ENCODE assay signal across 7 cellular contexts in genomic region chr2:106566484-106566883, GRCh38.
DNase-seq lines count a peak whose midpoint lies in the region; ATAC-seq, FAIRE-seq and TF ChIP-seq lines count a peak whose summit lies in the region.
"Not testable (repeated sequence)": the region's sequence is repeated elsewhere in the genome, so short reads cannot be mapped to it uniquely, and the experiment has no call there.

No MANE protein-coding gene starts in this region.

- H3K9me3 ChIP-seq in HEK293 (ENCODE audit: control insufficient read depth, insufficient read depth, low read depth, low read length); H1 (ENCODE audit: insufficient read depth in 2 of 2, low read depth in 1 of 2, low read length in 1 of 2); smooth muscle cell (replicated peaks; ENCODE audit: low read depth): not testable (repeated sequence)

- not testable (repeated sequence) for H4K20me1 ChIP-seq in H1 (replicated peaks in 1 of 2; ENCODE audit: control insufficient read depth in 1 of 2, insufficient read depth in 2 of 2, low read length in 2 of 2); smooth muscle cell (ENCODE audit: low read depth)

- H3K23me2 ChIP-seq in H1 (ENCODE audit: low read depth, low read length), result not testable (repeated sequence)

- H3K79me2 ChIP-seq in H1 (ENCODE audit: control insufficient read depth in 1 of 2, insufficient read depth in 2 of 2, low read length in 2 of 2); smooth muscle cell (ENCODE audit: low read depth): not testable (repeated sequence)

- H2AFZ ChIP-seq in H1 (ENCODE audit: low read length) (peak overlapping the region; percentile 98), smooth muscle cell (ENCODE audit: low read depth) (peak overlapping the region; percentile 6)

- CTCF ChIA-PET in HEK293 (lab: Yijun Ruan, JAX), result interaction anchor here (0.8 to 7.2 kb wide), 2 partner anchors 15 to 24 kb away, joined by 4 to 91 read pairs; no protein-coding TSS in a partner anchor
- CTCF ChIA-PET in activated CD8-positive, alpha-beta T cell treated with anti-CD3 and anti-CD28 coated beads for 36 hours (lab: Charles Lee), result interaction anchor here (3.4 kb wide), 1 partner anchor 15 kb away, joined by 31 read pairs; no protein-coding TSS in a partner anchor
- CTCF ChIA-PET in H1 (lab: Charles Lee; ENCODE audit: partially characterized antibody), result interaction anchor here (0.7 to 11.5 kb wide), 4 partner anchors 11 to 33 kb away, joined by 3 to 330 read pairs (median 6); no protein-coding TSS in a partner anchor

- not testable (repeated sequence) for H4K8ac ChIP-seq in H1 (ENCODE audit: extremely low read depth, insufficient read depth, low read length)

- H3K9me3 Mint-ChIP-seq in activated CD8-positive, alpha-beta T cell treated with anti-CD3 and anti-CD28 coated beads for 36 hours; activated naive CD8-positive, alpha-beta T cell treated with anti-CD3 and anti-CD28 coated beads for 36 hours; neural crest cell: not testable (repeated sequence)

- not testable (repeated sequence) for H3K56ac ChIP-seq in H1 (replicated peaks; ENCODE audit: insufficient read length, low read depth, low read length)

- H3K27ac Mint-ChIP-seq in activated CD8-positive, alpha-beta T cell treated with anti-CD3 and anti-CD28 coated beads for 36 hours, result peak overlapping the region; percentile 86
- peak overlapping the region; percentile 87 for H3K27ac Mint-ChIP-seq in activated naive CD8-positive, alpha-beta T cell treated with anti-CD3 and anti-CD28 coated beads for 36 hours
- H3K27ac Mint-ChIP-seq in neural crest cell (ENCODE audit: unreplicated experiment), result peak overlapping the region; percentile 86

- not testable (repeated sequence) for H3K9ac ChIP-seq in H1 (replicated peaks in 1 of 4; ENCODE audit: extremely low read depth in 1 of 4, low read depth in 3 of 4, low read length in 3 of 4); smooth muscle cell (ENCODE audit: low read depth)

- H3K27ac ChIP-seq in HEK293 (ENCODE audit: extremely low read depth, low read depth, low read length); H1 (ENCODE audit: low read depth, low read length): not testable (repeated sequence)
- peak overlapping the region; percentile 80 for H3K27ac ChIP-seq in smooth muscle cell (ENCODE audit: low read depth)
- H3K27ac ChIP-seq in urinary bladder (ENCODE audit: low read depth), result peak overlapping the region; percentile 33

- not testable (repeated sequence) for H3K4me3 Mint-ChIP-seq in activated CD8-positive, alpha-beta T cell treated with anti-CD3 and anti-CD28 coated beads for 36 hours; activated naive CD8-positive, alpha-beta T cell treated with anti-CD3 and anti-CD28 coated beads for 36 hours; neural crest cell

- H3K4me1 Mint-ChIP-seq in activated CD8-positive, alpha-beta T cell treated with anti-CD3 and anti-CD28 coated beads for 36 hours (ENCODE audit: low read depth), result peaks cover 23% of the 10 kb centered on the region
- H3K4me1 Mint-ChIP-seq in activated naive CD8-positive, alpha-beta T cell treated with anti-CD3 and anti-CD28 coated beads for 36 hours, result peaks cover 28% of the 10 kb centered on the region
- H3K4me1 Mint-ChIP-seq in neural crest cell, result not testable (repeated sequence)

- POLR2A ChIA-PET in HEK293 (lab: Yijun Ruan, JAX); activated CD8-positive, alpha-beta T cell treated with anti-CD3 and anti-CD28 coated beads for 36 hours (lab: Charles Lee): not testable (repeated sequence)
- POLR2A ChIA-PET in H1 (lab: Charles Lee; ENCODE audit: partially characterized antibody), result interaction anchor here (0.7 kb wide), 1 partner anchor 453 kb away, joined by 3 read pairs; no protein-coding TSS in a partner anchor

- not testable (repeated sequence) for H2BK5ac ChIP-seq in H1 (ENCODE audit: low read depth, low read length)

- not testable (repeated sequence) for H4K5ac ChIP-seq in H1 (ENCODE audit: insufficient read length, low read depth, low read length)

- not testable (repeated sequence) for H3K18ac ChIP-seq in H1 (ENCODE audit: extremely low read depth, low read length)

- intact Hi-C loops in activated CD8-positive, alpha-beta T cell treated with anti-CD3 and anti-CD28 coated beads for 36 hours (cut with micrococcal nuclease), result not testable (repeated sequence)

- not testable (repeated sequence) for H3K4me3 ChIP-seq in HEK293 (ENCODE audit: low read depth, low read length); H1 (ENCODE audit: extremely low read depth in 1 of 4, insufficient read depth in 2 of 4, low read depth in 3 of 4, low read length in 4 of 4); smooth muscle cell; urinary bladder (ENCODE audit: low read depth, low read length)

- H2BK15ac ChIP-seq in H1 (ENCODE audit: low read length), result not testable (repeated sequence)

- not testable (repeated sequence) for H3K79me1 ChIP-seq in H1 (ENCODE audit: low read depth, low read length)

- not testable (repeated sequence) for H3F3A ChIP-seq in smooth muscle cell (ENCODE audit: low read depth)

- peak overlapping the region; percentile 63; the same call in 1 of the 2 replicates for H2BK12ac ChIP-seq in H1 (ENCODE audit: low read depth, low read length)

- H3K14ac ChIP-seq in H1 (ENCODE audit: insufficient read length), result not testable (repeated sequence)

- H2BK20ac ChIP-seq in H1 (ENCODE audit: low read length), result not testable (repeated sequence)

- not testable (repeated sequence) for TF ChIP-seq EP300 in H1 (IDR thresholded peaks at IDR 0.05; ENCODE audit: borderline replicate concordance in 1 of 2, low read depth in 2 of 2, low read length in 2 of 2)

- H3K23ac ChIP-seq in H1 (ENCODE audit: insufficient read length), result not testable (repeated sequence)

- not testable (repeated sequence) for FAIRE-seq in H1 (lab: Jason Lieb, UNC)

- not testable (repeated sequence) for H3K27me3 ChIP-seq in H1 (replicated peaks in 1 of 4; ENCODE audit: control insufficient read depth in 3 of 4, extremely low read depth in 1 of 4, insufficient read depth in 3 of 4, low read length in 3 of 4); smooth muscle cell (ENCODE audit: low read depth)

- H2BK120ac ChIP-seq in H1 (replicated peaks; ENCODE audit: low read depth, low read length), result not testable (repeated sequence)

- H3K36me3 ChIP-seq in HEK293 (ENCODE audit: control insufficient read depth in 2 of 2, insufficient read depth in 1 of 2, low read length in 2 of 2); H1 (ENCODE audit: control insufficient read depth in 2 of 4, insufficient read depth in 4 of 4, low read length in 3 of 4); smooth muscle cell (ENCODE audit: low read depth); urinary bladder (ENCODE audit: insufficient read depth): not testable (repeated sequence)

- not testable (repeated sequence) for ATAC-seq in activated CD8-positive, alpha-beta T cell treated with anti-CD3 and anti-CD28 coated beads for 36 hours

- not testable (repeated sequence) for TF ChIP-seq RAD21 in H1 (IDR thresholded peaks at IDR 0.05 in 1 of 2, conservative IDR thresholded peaks at IDR 0.05 in 1 of 2; ENCODE audit: low read depth in 2 of 2, low read length in 2 of 2)

- not testable (repeated sequence) for H3K4ac ChIP-seq in H1 (replicated peaks; ENCODE audit: insufficient read length, low read depth, low read length)

- H4K91ac ChIP-seq in H1 (replicated peaks; ENCODE audit: insufficient read length, low read length), result not testable (repeated sequence)

- not testable (repeated sequence) for H2AK5ac ChIP-seq in H1 (ENCODE audit: low read depth, low read length)

- not testable (repeated sequence) for H3K4me1 ChIP-seq in HEK293 (ENCODE audit: control insufficient read depth, insufficient read depth, low read length); H1 (replicated peaks in 1 of 4; ENCODE audit: control insufficient read depth in 3 of 4, insufficient read depth in 4 of 4, low read length in 3 of 4); smooth muscle cell (ENCODE audit: low read depth); urinary bladder (ENCODE audit: insufficient read depth)

- TF ChIP-seq CTCF in HEK293 (tag by site-specific recombination; IDR thresholded peaks at IDR 0.05); activated CD8-positive, alpha-beta T cell treated with anti-CD3 and anti-CD28 coated beads for 36 hours (IDR thresholded peaks at IDR 0.05); H1 (IDR thresholded peaks at IDR 0.05; ENCODE audit: control extremely low read depth in 1 of 3, insufficient read depth in 1 of 3, low read depth in 1 of 3, low read length in 3 of 3); neural crest cell (conservative IDR thresholded peaks at IDR 0.05); smooth muscle cell (IDR thresholded peaks at IDR 0.05; ENCODE audit: borderline replicate concordance, insufficient read depth, poor library complexity, severe bottlenecking): not testable (repeated sequence)

- not testable (repeated sequence) for TF ChIP-seq POLR2A in H1 (IDR thresholded peaks at IDR 0.05; ENCODE audit: control extremely low read depth in 1 of 2, low read depth in 2 of 2, low read length in 2 of 2)

- not testable (repeated sequence) for H3K4me2 ChIP-seq in H1 (ENCODE audit: insufficient read depth in 1 of 2, low read depth in 2 of 2, low read length in 2 of 2)
- peak overlapping the region; percentile 60 for H3K4me2 ChIP-seq in smooth muscle cell

- not testable (repeated sequence) for H3K27me3 Mint-ChIP-seq in activated CD8-positive, alpha-beta T cell treated with anti-CD3 and anti-CD28 coated beads for 36 hours; activated naive CD8-positive, alpha-beta T cell treated with anti-CD3 and anti-CD28 coated beads for 36 hours
- H3K27me3 Mint-ChIP-seq in neural crest cell (ENCODE audit: low read depth), result peaks cover 14% of the 10 kb centered on the region

- not testable (repeated sequence) for H3K36me3 Mint-ChIP-seq in activated CD8-positive, alpha-beta T cell treated with anti-CD3 and anti-CD28 coated beads for 36 hours (ENCODE audit: low read depth); activated naive CD8-positive, alpha-beta T cell treated with anti-CD3 and anti-CD28 coated beads for 36 hours; neural crest cell (ENCODE audit: low read depth)

- not testable (repeated sequence) for DNase-seq in activated CD8-positive, alpha-beta T cell treated with anti-CD3 and anti-CD28 coated beads for 36 hours; activated naive CD8-positive, alpha-beta T cell treated with anti-CD3 and anti-CD28 coated beads for 36 hours; H1 (ENCODE audit: low read depth in 1 of 2, low spot score in 2 of 2); neural crest cell (ENCODE audit: low read depth, low spot score); smooth muscle cell (lab: John Stamatoyannopoulos, UW; ENCODE audit: unreplicated experiment)
